In the genomic region with DNA sequence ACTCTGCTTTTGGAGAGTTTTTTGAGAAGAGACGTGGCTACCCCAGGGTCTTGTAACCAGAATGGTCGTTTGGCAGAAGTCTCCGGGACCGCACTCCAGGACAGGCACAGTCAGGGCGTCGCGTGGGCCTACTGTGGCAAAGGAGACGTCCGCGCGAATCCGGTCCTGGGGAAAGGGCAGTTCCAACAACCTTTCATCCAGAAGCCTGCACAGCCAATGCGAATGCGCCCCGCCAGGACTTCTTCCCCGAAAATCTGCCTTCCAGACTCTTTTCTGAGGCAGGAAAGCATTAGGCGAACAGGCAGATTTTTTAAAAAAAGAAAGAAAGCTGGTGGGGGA, we compare ENCODE assay signal across 8 cellular contexts. TPM values are rescaled to one million over a fixed set of nuclear protein-coding genes. Genes with fewer than 3 reads are reported as not detected.
DNase-seq lines count a peak whose midpoint lies in the region; ATAC-seq lines count a peak whose summit lies in the region.

No MANE protein-coding gene starts in this region.

- no peak overlapping the region for H3K27ac Mint-ChIP-seq in T-helper 2 cell treated with Interferon-gamma antibody and Interleukin-4, amounts not matched to agents 5 μg/mL and 100 μg/mL, for 36 hours
- no peak overlapping the region for H3K27ac Mint-ChIP-seq in activated CD8-positive, alpha-beta T cell treated with anti-CD3 and anti-CD28 coated beads, Interleukin-2, amount 10 ng/mL, durations not matched to agents 7 days and 5 days
- H3K27ac Mint-ChIP-seq in stimulated activated naive CD8-positive, alpha-beta T cell treated with anti-CD3 and anti-CD28 coated beads, Interleukin-15, amount 100 ng/mL, for 72 hours = no peak overlapping the region

- peak overlapping the region; percentile 73 for H3K4me3 Mint-ChIP-seq in T-helper 2 cell treated with Interferon-gamma antibody and Interleukin-4, amounts not matched to agents 5 μg/mL and 100 μg/mL, for 36 hours
- H3K4me3 Mint-ChIP-seq in activated CD8-positive, alpha-beta T cell treated with anti-CD3 and anti-CD28 coated beads, Interleukin-2, amount 10 ng/mL, durations not matched to agents 7 days and 5 days = peak overlapping the region; percentile 60
- H3K4me3 Mint-ChIP-seq in stimulated activated naive CD8-positive, alpha-beta T cell treated with anti-CD3 and anti-CD28 coated beads, Interleukin-15, amount 100 ng/mL, for 72 hours = peak overlapping the region; percentile 76 to 85

- H3K27me3 Mint-ChIP-seq in T-helper 2 cell treated with Interferon-gamma antibody and Interleukin-4, amounts not matched to agents 5 μg/mL and 100 μg/mL, for 36 hours (ENCODE audit: low read depth) = peaks cover 87% of the 10 kb centered on the region
- H3K27me3 Mint-ChIP-seq in activated CD8-positive, alpha-beta T cell treated with anti-CD3 and anti-CD28 coated beads, Interleukin-2, amount 10 ng/mL, durations not matched to agents 7 days and 5 days (ENCODE audit: low read depth) = peaks cover 82% of the 10 kb centered on the region
- H3K27me3 Mint-ChIP-seq in stimulated activated naive CD8-positive, alpha-beta T cell treated with anti-CD3 and anti-CD28 coated beads, Interleukin-15, amount 100 ng/mL, for 72 hours = peaks cover 97% of the 10 kb centered on the region

- no peak for DNase-seq in T-helper 2 cell treated with Interferon-gamma antibody and Interleukin-4, amounts not matched to agents 5 μg/mL and 100 μg/mL, for 36 hours (ENCODE audit: low spot score)
- DNase-seq in T-helper 2 cell (no peak), NCI-H2227 treated with DMSO at 0.1 percent for 48 hours (lab: John Stamatoyannopoulos, UW) (no peak), NCI-H1092 (lab: John Stamatoyannopoulos, UW) (no peak)
- no peak for DNase-seq in activated CD8-positive, alpha-beta T cell treated with anti-CD3 and anti-CD28 coated beads, Interleukin-2, amount 10 ng/mL, durations not matched to agents 7 days and 5 days
- DNase-seq in stimulated activated naive CD8-positive, alpha-beta T cell treated with anti-CD3 and anti-CD28 coated beads, Interleukin-15, amount 100 ng/mL, for 72 hours = no peak

- POLR2A ChIA-PET in activated CD8-positive, alpha-beta T cell treated with anti-CD3 and anti-CD28 coated beads, Interleukin-2, amount 10 ng/mL, durations not matched to agents 7 days and 5 days (lab: Charles Lee) = no interaction called here

- no peaks in the 10 kb centered on the region for H3K9me3 Mint-ChIP-seq in T-helper 2 cell treated with Interferon-gamma antibody and Interleukin-4, amounts not matched to agents 5 μg/mL and 100 μg/mL, for 36 hours
- H3K9me3 Mint-ChIP-seq in activated CD8-positive, alpha-beta T cell treated with anti-CD3 and anti-CD28 coated beads, Interleukin-2, amount 10 ng/mL, durations not matched to agents 7 days and 5 days (ENCODE audit: insufficient read depth) = no peaks in the 10 kb centered on the region
- H3K9me3 Mint-ChIP-seq in stimulated activated naive CD8-positive, alpha-beta T cell treated with anti-CD3 and anti-CD28 coated beads, Interleukin-15, amount 100 ng/mL, for 72 hours = no peaks in the 10 kb centered on the region

- H3K4me3 ChIP-seq in iPS-18c (ENCODE audit: insufficient read depth, low read depth, low read length) = peak overlapping the region; percentile 55

- no peaks in the 10 kb centered on the region for H3K36me3 Mint-ChIP-seq in T-helper 2 cell treated with Interferon-gamma antibody and Interleukin-4, amounts not matched to agents 5 μg/mL and 100 μg/mL, for 36 hours (ENCODE audit: low read depth)
- H3K36me3 Mint-ChIP-seq in activated CD8-positive, alpha-beta T cell treated with anti-CD3 and anti-CD28 coated beads, Interleukin-2, amount 10 ng/mL, durations not matched to agents 7 days and 5 days (ENCODE audit: low read depth) = no peaks in the 10 kb centered on the region

- CTCF ChIA-PET in activated CD8-positive, alpha-beta T cell treated with anti-CD3 and anti-CD28 coated beads, Interleukin-2, amount 10 ng/mL, durations not matched to agents 7 days and 5 days (lab: Charles Lee) = interaction anchor here (1.7 kb wide), 1 partner anchor 13 kb away, joined by 7 read pairs; no protein-coding TSS in a partner anchor

- peaks cover 6% of the 10 kb centered on the region for H3K9me3 ChIP-seq in iPS-18c (ENCODE audit: control insufficient read depth, insufficient read depth, low read length)

- no peak for ATAC-seq in activated CD8-positive, alpha-beta T cell treated with anti-CD3 and anti-CD28 coated beads, Interleukin-2, amount 10 ng/mL, durations not matched to agents 7 days and 5 days
- ATAC-seq in stimulated activated naive CD8-positive, alpha-beta T cell treated with anti-CD3 and anti-CD28 coated beads, Interleukin-15, amount 100 ng/mL, for 72 hours = no peak
- no peak for ATAC-seq in GM18498 (IDR thresholded peaks at IDR 0.05; ENCODE audit: unreplicated experiment)

- peaks cover 14% of the 10 kb centered on the region for H3K4me1 Mint-ChIP-seq in T-helper 2 cell treated with Interferon-gamma antibody and Interleukin-4, amounts not matched to agents 5 μg/mL and 100 μg/mL, for 36 hours (ENCODE audit: low read depth)
- H3K4me1 Mint-ChIP-seq in activated CD8-positive, alpha-beta T cell treated with anti-CD3 and anti-CD28 coated beads, Interleukin-2, amount 10 ng/mL, durations not matched to agents 7 days and 5 days (ENCODE audit: low read depth) = peaks cover 26% of the 10 kb centered on the region
- H3K4me1 Mint-ChIP-seq in stimulated activated naive CD8-positive, alpha-beta T cell treated with anti-CD3 and anti-CD28 coated beads, Interleukin-15, amount 100 ng/mL, for 72 hours = peaks cover 51% of the 10 kb centered on the region

RNA-seq across cellular contexts. Expression of gene HPSE2, which starts 2.0 kb away (rescaled TPM):
- total RNA-seq in activated CD8-positive, alpha-beta T cell treated with anti-CD3 and anti-CD28 coated beads, Interleukin-2, amount 10 ng/mL, durations not matched to agents 7 days and 5 days = not detected
